1 cellular context compared by ENCODE assay signal in genomic region chr17:3681565-3681964, GRCh38.
A peak's percentile ranks its signal among the peaks of the same experiment; 100 is the strongest.
TF ChIP-seq lines count a peak whose summit lies in the region.

No MANE protein-coding gene starts in this region.

TF ChIP-seq in HepG2, 621 proteins besides CTCF, POLR2A, EP300 and RAD21:
- TF ChIP-seq AKNA (CRISPR knock-in tag; IDR thresholded peaks at IDR 0.05; ENCODE audit: borderline replicate concordance) (no peak), GABPA (IDR thresholded peaks at IDR 0.05; ENCODE audit: low read depth, low read length) (no peak), GABPA (CRISPR knock-in tag; IDR thresholded peaks at IDR 0.05; ENCODE audit: low read depth) (no peak), ZNF687 (CRISPR knock-in tag; IDR thresholded peaks at IDR 0.05) (peak; percentile 36), ZNF441 (CRISPR knock-in tag; IDR thresholded peaks at IDR 0.05; ENCODE audit: borderline replicate concordance) (peak; percentile 93)
TF ChIP-seq in HepG2: peak in this region for 2.
